In genomic region chr3:22858486-22858885, GRCh38 we compare ENCODE assay signal across 15 cellular contexts.
DNase-seq lines count a peak whose midpoint lies in the region; TF ChIP-seq lines count a peak whose summit lies in the region.
"Had no signal": no experiment of that assay in that cellular context is flagged by ENCODE, and none has a peak within 500 bp of the region (broad histone marks: within the 10 kb centered on the region; RNA-seq: fewer than 3 reads in every experiment).

No MANE protein-coding gene starts in this region.

- TF ChIP-seq CTCF in VCaP (conservative IDR thresholded peaks at IDR 0.05) = no peak

- no peak overlapping the region for H3K4ac ChIP-seq in mesenchymal stem cell (ENCODE audit: low read depth in 1 of 2, low read length in 2 of 2)

- 80% methylated on average over 2 of the region's 2 CpGs for WGBS in mesenchymal stem cell

- peak overlapping the region; percentile 44 for H2BK5ac ChIP-seq in mesenchymal stem cell (ENCODE audit: low read depth, low read length, poor library complexity, severe bottlenecking)

- no peak overlapping the region for H2BK15ac ChIP-seq in mesenchymal stem cell (ENCODE audit: low read depth, poor library complexity, severe bottlenecking)

- H3K79me1 ChIP-seq in mesenchymal stem cell (replicated peaks; ENCODE audit: low read length, poor library complexity, severe bottlenecking) = no peaks in the 10 kb centered on the region

- no peaks in the 10 kb centered on the region for H3K9me3 ChIP-seq in mesenchymal stem cell (ENCODE audit: control insufficient read depth, low read length)
- H3K9me3 ChIP-seq: BLaER1 had no signal

- H3K9ac ChIP-seq in mesenchymal stem cell (ENCODE audit: low read length) = no peak overlapping the region
- H3K9ac ChIP-seq: BLaER1 had no signal

- H4K91ac ChIP-seq in mesenchymal stem cell (ENCODE audit: low read length) = no peak overlapping the region

- H3K4me3 ChIP-seq in mesenchymal stem cell (ENCODE audit: insufficient read depth in 1 of 2, low read depth in 1 of 2, low read length in 2 of 2) = no peak overlapping the region
- H3K4me3 ChIP-seq: BLaER1 had no signal

- no peak overlapping the region for H2BK12ac ChIP-seq in mesenchymal stem cell (ENCODE audit: low read length in 2 of 2)

- no peak overlapping the region for H2AK5ac ChIP-seq in mesenchymal stem cell (ENCODE audit: low read length, severe bottlenecking)

- no peak overlapping the region for H3K14ac ChIP-seq in mesenchymal stem cell (ENCODE audit: low read length in 2 of 2)

- no peaks in the 10 kb centered on the region for H3K27me3 ChIP-seq in mesenchymal stem cell (ENCODE audit: control insufficient read depth in 1 of 2, insufficient read depth in 1 of 2, low read length in 2 of 2)
- H3K27me3 ChIP-seq: BLaER1 had no signal

- no peak overlapping the region for H2AFZ ChIP-seq in mesenchymal stem cell (ENCODE audit: low read depth, low read length)

- no peak overlapping the region for H3K23ac ChIP-seq in mesenchymal stem cell (ENCODE audit: low read length in 2 of 2)

- H3K27ac ChIP-seq in VCaP (peak overlapping the region; percentile 48), mesenchymal stem cell (ENCODE audit: low read length, poor library complexity, severe bottlenecking) (no peak overlapping the region)
- H3K27ac ChIP-seq: BLaER1, C4-2B had no signal

- H4K8ac ChIP-seq in mesenchymal stem cell (ENCODE audit: low read length) = no peak overlapping the region

- DNase-seq in mesenchymal stem cell (no peak), pons (ENCODE audit: low spot score) (peak; percentile 8), Ammon's horn (ENCODE audit: low spot score) (no peak), NCI-H345 (lab: John Stamatoyannopoulos, UW) (no peak), NCI-H1048 (lab: John Stamatoyannopoulos, UW) (no peak), midbrain (lab: John Stamatoyannopoulos, UW) (no peak)
- DNase-seq: CD4-positive, CD25-positive, alpha-beta regulatory T cell; CD8-positive, alpha-beta memory T cell; DMS 273 treated with DMSO at 0.1 percent for 48 hours; DMS79 treated with DMSO at 0.1 percent for 48 hours; H7; HCEC 1CT had no signal

- no peak overlapping the region for H2BK120ac ChIP-seq in mesenchymal stem cell (ENCODE audit: low read depth, low read length)

- no peaks in the 10 kb centered on the region for H3K4me1 ChIP-seq in mesenchymal stem cell (ENCODE audit: control insufficient read depth, insufficient read depth, low read depth, low read length)
- H3K4me1 ChIP-seq: BLaER1 had no signal

- H3K18ac ChIP-seq in mesenchymal stem cell (ENCODE audit: low read depth in 1 of 2, low read length in 2 of 2) = no peak overlapping the region

- no peaks in the 10 kb centered on the region for H3K36me3 ChIP-seq in mesenchymal stem cell (ENCODE audit: control insufficient read depth in 1 of 2, insufficient read depth in 2 of 2, low read depth in 1 of 2, low read length in 2 of 2)
- H3K36me3 ChIP-seq: BLaER1 had no signal

- H3K4me2 ChIP-seq in mesenchymal stem cell (ENCODE audit: low read length, poor library complexity, severe bottlenecking) = no peak overlapping the region
- H3K4me2 ChIP-seq: BLaER1 had no signal
